24 cellular contexts compared by ENCODE assay signal in the genomic region with DNA sequence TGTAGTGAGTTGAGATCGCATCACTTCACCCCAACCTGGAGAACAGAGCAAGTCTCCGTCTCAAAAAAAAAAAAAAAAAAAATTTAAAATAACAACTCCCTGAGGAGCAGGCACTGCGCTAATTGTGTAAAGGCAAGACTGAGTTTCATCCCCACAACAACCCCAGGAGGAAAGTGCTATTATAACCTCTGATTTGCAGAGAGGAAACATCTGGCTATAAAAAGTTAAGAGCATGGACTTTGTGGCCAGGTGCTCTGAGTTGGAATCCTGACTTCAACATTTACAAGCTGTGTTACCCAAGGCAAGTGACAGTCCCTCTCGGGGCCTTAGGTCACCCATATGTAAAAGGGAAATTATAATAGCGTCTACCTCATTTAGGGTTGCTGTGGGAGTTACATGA.
"Had no signal": no experiment of that assay in that cellular context is flagged by ENCODE, and none has a peak within 500 bp of the region (broad histone marks: within the 10 kb centered on the region; RNA-seq: fewer than 3 reads in every experiment).

No MANE protein-coding gene starts in this region.

- H3K27me3 ChIP-seq: testis, thyroid gland, tibial nerve, transverse colon, upper lobe of left lung, uterus, vagina had no signal

- DNase-seq: stimulated activated CD4-positive, alpha-beta T cell treated with anti-CD3 and anti-CD28 coated beads, Interleukin-2, amount 100 ng/mL, for 48 hours; stimulated activated CD4-positive, alpha-beta T cell treated with anti-CD3 and anti-CD28 coated beads, Interleukin-4, amount 100 ng/mL, for 1 hour; stimulated activated CD4-positive, alpha-beta T cell treated with anti-CD3 and anti-CD28 coated beads, Interleukin-4, amount 100 ng/mL, for 24 hours; stimulated activated CD4-positive, alpha-beta T cell treated with anti-CD3 and anti-CD28 coated beads, Interleukin-4, amount 100 ng/mL, for 4 hours; stimulated activated CD8-positive, alpha-beta memory T cell treated with anti-CD3 and anti-CD28 coated beads, Interleukin-4, amount 100 ng/mL, for 48 hours; stimulated activated naive B cell treated with anti-CD40 and anti-IgM and Interleukin-4, amounts not matched to agents 10 μg/mL and 1 μg/mL and 100 μg/mL, for 72 hours; stimulated activated naive CD4-positive, alpha-beta T cell; stimulated activated naive CD4-positive, alpha-beta T cell treated with Interleukin-2 at 50 U/mL for 16 hours; stimulated activated naive CD8-positive, alpha-beta T cell treated with anti-CD3 and anti-CD28 coated beads, Interleukin-15, amount 100 ng/mL, for 72 hours; stimulated activated naive CD8-positive, alpha-beta T cell treated with anti-CD3 and anti-CD28 coated beads, Interleukin-15, Interleukin-2, amounts not matched to agents 100 U/mL and 50 U/mL, for 24 hours; stomach; substantia nigra; testis; thyroid gland; tibial artery; transverse colon; trophoblast cell; upper lobe of left lung; upper lobe of right lung; uterus had no signal

- H3K4me1 ChIP-seq: stomach, suprapubic skin, testis, thyroid gland, tibial artery, tibial nerve, transverse colon, upper lobe of left lung, upper lobe of right lung, uterus, vagina had no signal

- H3K27ac ChIP-seq: stomach, suprapubic skin, testis, thoracic aorta, thyroid gland, tibial artery, tibial nerve, transverse colon, upper lobe of left lung, upper lobe of right lung, uterus, vagina had no signal

- H3K36me3 ChIP-seq: stomach, suprapubic skin, thoracic aorta, thyroid gland, tibial artery, tibial nerve, transverse colon, upper lobe of left lung, upper lobe of right lung, uterus, vagina had no signal

- H3K4me3 ChIP-seq: stomach, suprapubic skin, testis, thoracic aorta, thyroid gland, tibial artery, tibial nerve, transverse colon, upper lobe of left lung, upper lobe of right lung, uterus, vagina had no signal

- H3K9me3 ChIP-seq: testis, thyroid gland, upper lobe of right lung, uterus had no signal
